8 cellular contexts compared by ENCODE assay signal in genomic region chr5:131263648-131264452, GRCh38. TPM values are rescaled to one million over a fixed set of nuclear protein-coding genes. Genes with fewer than 3 reads are reported as not detected.
A peak's percentile ranks its signal among the peaks of the same experiment; 100 is the strongest.
DNase-seq lines count a peak whose midpoint lies in the region; ATAC-seq and TF ChIP-seq lines count a peak whose summit lies in the region.

A gene with protein sequence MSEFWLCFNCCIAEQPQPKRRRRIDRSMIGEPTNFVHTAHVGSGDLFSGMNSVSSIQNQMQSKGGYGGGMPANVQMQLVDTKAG (plus strand): TSS chr5:131264053. CDS start chr5:131359494, 95,441 bp downstream.

- POLR2A ChIA-PET in WTC11 (lab: Charles Lee) = interaction anchor here (0.5 to 1.9 kb wide), 6 partner anchors 12 to 1233 kb away, joined by 3 to 6 read pairs (median 4); partner anchors contain the start of gene HINT1

- H3K27me3 Mint-ChIP-seq in WTC11 (ENCODE audit: low read depth) = no peaks in the 10 kb centered on the region

- DNase-seq in A172 (ENCODE audit: low spot score) (peak; percentile 67), NCI-H2171 treated with DMSO at 0.1 percent for 48 hours (lab: John Stamatoyannopoulos, UW) (peak; percentile 80), WTC11 (ENCODE audit: low spot score) (peak; percentile 87), caudate nucleus (lab: John Stamatoyannopoulos, UW) (peak in 59 of 61 donors; percentile 11 to 89 (median 74)), inferior parietal cortex (ENCODE audit: extremely low spot score) (peak; percentile 89)
- peak; percentile 67 to 75 for DNase-seq in stimulated activated CD4-positive, alpha-beta T cell treated with anti-CD3 and anti-CD28 coated beads, Interleukin-12 subunit alpha, Interleukin-12 subunit beta, amount 100 ng/mL, for 24 hours (ENCODE audit: low read depth in 2 of 2)

- peak within 1 kb of the TSS; percentile 87 for H3K27ac Mint-ChIP-seq in WTC11

- peak within 1 kb of the TSS; percentile 85 for H3K4me3 Mint-ChIP-seq in WTC11

- TF ChIP-seq CTCF in WTC11 (IDR thresholded peaks at IDR 0.05) = no peak

- CTCF ChIA-PET in WTC11 (lab: Charles Lee) = interaction anchor here (0.8 to 2.9 kb wide), 8 partner anchors 9 to 1359 kb away, joined by 3 to 13 read pairs (median 4); partner anchors contain the start of gene CHSY3

- peaks cover 14% of the 10 kb centered on the region for H3K4me1 Mint-ChIP-seq in WTC11

- H3K9me3 Mint-ChIP-seq in WTC11 = no peaks in the 10 kb centered on the region; the same call in 1 of the 2 replicates

- H3K36me3 Mint-ChIP-seq in WTC11 = no peaks in the 10 kb centered on the region

- H3K27ac ChIP-seq in caudate nucleus (ENCODE audit: low read depth, low read length) = peak within 1 kb of the TSS; percentile 90

- ATAC-seq in GM18511 (IDR thresholded peaks at IDR 0.05; ENCODE audit: unreplicated experiment) = peak; percentile 83
- ATAC-seq in HG03039 (IDR thresholded peaks at IDR 0.05; ENCODE audit: unreplicated experiment) = peak; percentile 90
- ATAC-seq in WTC11 = peak; percentile 94

TF ChIP-seq in WTC11, 78 proteins besides CTCF, POLR2A, EP300 and RAD21 (continues in another document):
- TF ChIP-seq, protein P1, sequence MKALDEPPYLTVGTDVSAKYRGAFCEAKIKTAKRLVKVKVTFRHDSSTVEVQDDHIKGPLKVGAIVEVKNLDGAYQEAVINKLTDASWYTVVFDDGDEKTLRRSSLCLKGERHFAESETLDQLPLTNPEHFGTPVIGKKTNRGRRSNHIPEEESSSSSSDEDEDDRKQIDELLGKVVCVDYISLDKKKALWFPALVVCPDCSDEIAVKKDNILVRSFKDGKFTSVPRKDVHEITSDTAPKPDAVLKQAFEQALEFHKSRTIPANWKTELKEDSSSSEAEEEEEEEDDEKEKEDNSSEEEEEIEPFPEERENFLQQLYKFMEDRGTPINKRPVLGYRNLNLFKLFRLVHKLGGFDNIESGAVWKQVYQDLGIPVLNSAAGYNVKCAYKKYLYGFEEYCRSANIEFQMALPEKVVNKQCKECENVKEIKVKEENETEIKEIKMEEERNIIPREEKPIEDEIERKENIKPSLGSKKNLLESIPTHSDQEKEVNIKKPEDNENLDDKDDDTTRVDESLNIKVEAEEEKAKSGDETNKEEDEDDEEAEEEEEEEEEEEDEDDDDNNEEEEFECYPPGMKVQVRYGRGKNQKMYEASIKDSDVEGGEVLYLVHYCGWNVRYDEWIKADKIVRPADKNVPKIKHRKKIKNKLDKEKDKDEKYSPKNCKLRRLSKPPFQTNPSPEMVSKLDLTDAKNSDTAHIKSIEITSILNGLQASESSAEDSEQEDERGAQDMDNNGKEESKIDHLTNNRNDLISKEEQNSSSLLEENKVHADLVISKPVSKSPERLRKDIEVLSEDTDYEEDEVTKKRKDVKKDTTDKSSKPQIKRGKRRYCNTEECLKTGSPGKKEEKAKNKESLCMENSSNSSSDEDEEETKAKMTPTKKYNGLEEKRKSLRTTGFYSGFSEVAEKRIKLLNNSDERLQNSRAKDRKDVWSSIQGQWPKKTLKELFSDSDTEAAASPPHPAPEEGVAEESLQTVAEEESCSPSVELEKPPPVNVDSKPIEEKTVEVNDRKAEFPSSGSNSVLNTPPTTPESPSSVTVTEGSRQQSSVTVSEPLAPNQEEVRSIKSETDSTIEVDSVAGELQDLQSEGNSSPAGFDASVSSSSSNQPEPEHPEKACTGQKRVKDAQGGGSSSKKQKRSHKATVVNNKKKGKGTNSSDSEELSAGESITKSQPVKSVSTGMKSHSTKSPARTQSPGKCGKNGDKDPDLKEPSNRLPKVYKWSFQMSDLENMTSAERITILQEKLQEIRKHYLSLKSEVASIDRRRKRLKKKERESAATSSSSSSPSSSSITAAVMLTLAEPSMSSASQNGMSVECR (CRISPR knock-in tag; IDR thresholded peaks at IDR 0.05; ENCODE audit: borderline replicate concordance) = no peak
- TF ChIP-seq MXD4 (CRISPR knock-in tag; IDR thresholded peaks at IDR 0.05; ENCODE audit: borderline replicate concordance) (no peak), GABPB1 (CRISPR knock-in tag; IDR thresholded peaks at IDR 0.05) (no peak), AFF4 (CRISPR knock-in tag; IDR thresholded peaks at IDR 0.05; ENCODE audit: borderline replicate concordance) (no peak), NFYB (CRISPR knock-in tag; conservative IDR thresholded peaks at IDR 0.05; ENCODE audit: low read depth) (no peak), TEAD4 (CRISPR knock-in tag; IDR thresholded peaks at IDR 0.05) (no peak), JAZF1 (CRISPR knock-in tag; IDR thresholded peaks at IDR 0.05) (no peak), NR1H2 (CRISPR knock-in tag; IDR thresholded peaks at IDR 0.05) (no peak), PRRX2 (CRISPR knock-in tag; IDR thresholded peaks at IDR 0.05) (no peak), TEAD1 (CRISPR knock-in tag; IDR thresholded peaks at IDR 0.05) (0 out of 2 replicates have a peak, but pooled peaks have one; percentile 51), SP1 (CRISPR knock-in tag; conservative IDR thresholded peaks at IDR 0.05) (peak; percentile 82), GTF2I (CRISPR knock-in tag; conservative IDR thresholded peaks at IDR 0.05) (no peak), FOXK1 (CRISPR knock-in tag; IDR thresholded peaks at IDR 0.05) (peak; percentile 60; the same call in 1 of the 2 replicates)
- TF ChIP-seq, protein P2, sequence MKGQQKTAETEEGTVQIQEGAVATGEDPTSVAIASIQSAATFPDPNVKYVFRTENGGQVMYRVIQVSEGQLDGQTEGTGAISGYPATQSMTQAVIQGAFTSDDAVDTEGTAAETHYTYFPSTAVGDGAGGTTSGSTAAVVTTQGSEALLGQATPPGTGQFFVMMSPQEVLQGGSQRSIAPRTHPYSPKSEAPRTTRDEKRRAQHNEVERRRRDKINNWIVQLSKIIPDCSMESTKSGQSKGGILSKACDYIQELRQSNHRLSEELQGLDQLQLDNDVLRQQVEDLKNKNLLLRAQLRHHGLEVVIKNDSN (CRISPR knock-in tag; IDR thresholded peaks at IDR 0.05) = no peak
- TF ChIP-seq, protein P3, sequence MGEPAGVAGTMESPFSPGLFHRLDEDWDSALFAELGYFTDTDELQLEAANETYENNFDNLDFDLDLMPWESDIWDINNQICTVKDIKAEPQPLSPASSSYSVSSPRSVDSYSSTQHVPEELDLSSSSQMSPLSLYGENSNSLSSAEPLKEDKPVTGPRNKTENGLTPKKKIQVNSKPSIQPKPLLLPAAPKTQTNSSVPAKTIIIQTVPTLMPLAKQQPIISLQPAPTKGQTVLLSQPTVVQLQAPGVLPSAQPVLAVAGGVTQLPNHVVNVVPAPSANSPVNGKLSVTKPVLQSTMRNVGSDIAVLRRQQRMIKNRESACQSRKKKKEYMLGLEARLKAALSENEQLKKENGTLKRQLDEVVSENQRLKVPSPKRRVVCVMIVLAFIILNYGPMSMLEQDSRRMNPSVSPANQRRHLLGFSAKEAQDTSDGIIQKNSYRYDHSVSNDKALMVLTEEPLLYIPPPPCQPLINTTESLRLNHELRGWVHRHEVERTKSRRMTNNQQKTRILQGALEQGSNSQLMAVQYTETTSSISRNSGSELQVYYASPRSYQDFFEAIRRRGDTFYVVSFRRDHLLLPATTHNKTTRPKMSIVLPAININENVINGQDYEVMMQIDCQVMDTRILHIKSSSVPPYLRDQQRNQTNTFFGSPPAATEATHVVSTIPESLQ (CRISPR knock-in tag; IDR thresholded peaks at IDR 0.05) = no peak
- TF ChIP-seq, protein P4, sequence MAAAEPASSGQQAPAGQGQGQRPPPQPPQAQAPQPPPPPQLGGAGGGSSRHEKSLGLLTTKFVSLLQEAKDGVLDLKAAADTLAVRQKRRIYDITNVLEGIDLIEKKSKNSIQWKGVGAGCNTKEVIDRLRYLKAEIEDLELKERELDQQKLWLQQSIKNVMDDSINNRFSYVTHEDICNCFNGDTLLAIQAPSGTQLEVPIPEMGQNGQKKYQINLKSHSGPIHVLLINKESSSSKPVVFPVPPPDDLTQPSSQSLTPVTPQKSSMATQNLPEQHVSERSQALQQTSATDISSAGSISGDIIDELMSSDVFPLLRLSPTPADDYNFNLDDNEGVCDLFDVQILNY (CRISPR knock-in tag; IDR thresholded peaks at IDR 0.05) = peak; percentile 78; the same call in 1 of the 2 replicates
- TF ChIP-seq, protein P5, sequence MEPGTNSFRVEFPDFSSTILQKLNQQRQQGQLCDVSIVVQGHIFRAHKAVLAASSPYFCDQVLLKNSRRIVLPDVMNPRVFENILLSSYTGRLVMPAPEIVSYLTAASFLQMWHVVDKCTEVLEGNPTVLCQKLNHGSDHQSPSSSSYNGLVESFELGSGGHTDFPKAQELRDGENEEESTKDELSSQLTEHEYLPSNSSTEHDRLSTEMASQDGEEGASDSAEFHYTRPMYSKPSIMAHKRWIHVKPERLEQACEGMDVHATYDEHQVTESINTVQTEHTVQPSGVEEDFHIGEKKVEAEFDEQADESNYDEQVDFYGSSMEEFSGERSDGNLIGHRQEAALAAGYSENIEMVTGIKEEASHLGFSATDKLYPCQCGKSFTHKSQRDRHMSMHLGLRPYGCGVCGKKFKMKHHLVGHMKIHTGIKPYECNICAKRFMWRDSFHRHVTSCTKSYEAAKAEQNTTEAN (CRISPR knock-in tag; IDR thresholded peaks at IDR 0.05) = no peak

RNA-seq across cellular contexts. Expression of the gene that starts here (rescaled TPM):
- 49.6 and 52.3 TPM in 2 replicates for total RNA-seq in A172 (2014; rRNA removed; shearing (Covaris generic))
- total RNA-seq in WTC11 (2021) = 21.2 to 22.5 TPM (median 21.7 TPM) in 3 replicates

Comparison
In these comparisons a context has a peak if more than half of its experiments do, and no peak if none do; other contexts are left out.
1. Peak in every context shown above with its lines: DNase-seq, ATAC-seq and H3K27ac ChIP-seq.